Comparison of ENCODE assay signal across 19 cellular contexts in the genomic region with DNA sequence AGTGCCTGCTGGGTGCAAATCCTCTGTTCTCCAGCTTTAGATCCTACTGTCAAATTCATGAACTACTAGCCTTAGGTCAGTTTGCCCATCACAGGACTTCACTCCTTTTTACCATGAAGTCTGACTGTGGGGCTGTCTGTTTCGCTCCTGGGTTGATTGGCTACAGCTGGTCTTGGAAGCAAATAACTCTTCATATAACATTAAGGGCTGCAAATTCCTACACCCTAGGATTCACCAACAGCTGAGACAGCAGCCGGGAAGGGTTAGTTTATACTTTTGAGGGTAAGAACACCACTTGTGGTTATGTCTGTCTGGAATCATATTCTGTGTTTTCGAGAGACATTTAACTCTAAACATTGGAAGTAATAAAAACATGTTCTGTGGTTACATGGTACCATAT. TPM values are rescaled to one million over a fixed set of nuclear protein-coding genes. Genes with fewer than 3 reads are reported as not detected.
"Had no signal": no experiment of that assay in that cellular context is flagged by ENCODE, and none has a peak within 500 bp of the region (broad histone marks: within the 10 kb centered on the region; RNA-seq: fewer than 3 reads in every experiment).

No MANE protein-coding gene starts in this region.

- H3K4me1 Mint-ChIP-seq: central memory CD8-positive, alpha-beta T cell; natural killer cell; stimulated activated naive CD8-positive, alpha-beta T cell treated with anti-CD3 and anti-CD28 coated beads, Interleukin-15, amount 100 ng/mL, for 72 hours; T-cell had no signal

- H3K27ac ChIP-seq: heart left ventricle, prostate gland, spleen had no signal

- ATAC-seq: activated CD4-positive, CD25-positive, alpha-beta regulatory T cell treated with anti-CD3 and anti-CD28 coated beads, Interleukin-2, amount 50 U/mL, for 24 hours; heart left ventricle; left lobe of liver; natural killer cell; right cardiac atrium; stimulated activated naive CD8-positive, alpha-beta T cell treated with anti-CD3 and anti-CD28 coated beads, Interleukin-15, amount 100 ng/mL, for 72 hours; T-cell had no signal

- H3K36me3 Mint-ChIP-seq: brain, natural killer cell, T-cell had no signal

- H3K27ac Mint-ChIP-seq: activated naive CD4-positive, alpha-beta T cell treated with anti-CD3 and anti-CD28 coated beads for 36 hours; activated T-helper 2 cell treated with anti-CD3 and anti-CD28 coated beads, Interferon-gamma antibody, Interleukin-2, Interleukin-4, amounts not matched to agents 10 μg/mL and 5 μg/mL and 100 μg/mL, durations not matched to agents 14 hours and 24 hours and 36 hours; natural killer cell; stimulated activated naive CD8-positive, alpha-beta T cell treated with anti-CD3 and anti-CD28 coated beads, Interleukin-15, amount 100 ng/mL, for 72 hours; T-cell; type B pancreatic cell had no signal

- H3K9me3 ChIP-seq: prostate gland had no signal

- H3K4me3 Mint-ChIP-seq: activated naive CD4-positive, alpha-beta T cell treated with anti-CD3 and anti-CD28 coated beads for 36 hours; brain; central memory CD8-positive, alpha-beta T cell; natural killer cell; stimulated activated naive CD8-positive, alpha-beta T cell treated with anti-CD3 and anti-CD28 coated beads, Interleukin-15, amount 100 ng/mL, for 72 hours; T-cell; type B pancreatic cell had no signal

- DNase-seq: activated naive CD4-positive, alpha-beta T cell treated with anti-CD3 and anti-CD28 coated beads for 36 hours; activated T-cell treated with anti-CD3 and anti-CD28 coated beads for 4 hours; effector CD8-positive, alpha-beta T cell; heart left ventricle; mammary epithelial cell; natural killer cell; occipital lobe; right cardiac atrium; spleen; stimulated activated naive CD8-positive, alpha-beta T cell treated with anti-CD3 and anti-CD28 coated beads, Interleukin-15, amount 100 ng/mL, for 72 hours; T-cell; T-helper 9 cell had no signal

- H3K4me1 ChIP-seq: prostate gland, spleen had no signal

- H3K4me3 ChIP-seq: heart left ventricle, prostate gland, spleen had no signal

- H3K36me3 ChIP-seq: heart left ventricle, prostate gland, spleen had no signal

- H3K27me3 ChIP-seq: heart left ventricle, spleen had no signal

- H3K27me3 Mint-ChIP-seq: central memory CD8-positive, alpha-beta T cell; stimulated activated naive CD8-positive, alpha-beta T cell treated with anti-CD3 and anti-CD28 coated beads, Interleukin-15, amount 100 ng/mL, for 72 hours; T-cell; type B pancreatic cell had no signal

RNA-seq across cellular contexts. Expression of a gene that starts 55.9 kb away (rescaled TPM):
- total RNA-seq: natural killer cell had no signal
